Comparison of ENCODE assay signal across 25 cellular contexts in genomic region chr2:76445880-76446279, GRCh38.
"Had no signal": no experiment of that assay in that cellular context is flagged by ENCODE, and none has a peak within 500 bp of the region (broad histone marks: within the 10 kb centered on the region; RNA-seq: fewer than 3 reads in every experiment).

No MANE protein-coding gene starts in this region.

- H3K9me3 ChIP-seq: gastrocnemius medialis, neutrophil, right lobe of liver, suprapubic skin, upper lobe of right lung, uterus had no signal

- H3K4me3 ChIP-seq: gastrocnemius medialis, lung, pancreas, right lobe of liver, smooth muscle cell, suprapubic skin, transverse colon, upper lobe of right lung, uterus had no signal

- FAIRE-seq: kidney, pancreas had no signal

- DNase-seq: effector CD8-positive, alpha-beta T cell; endodermal cell; foreskin fibroblast; gastrocnemius medialis; head of caudate nucleus; kidney; natural killer cell; pancreas; right lobe of liver; stimulated activated CD4-positive, alpha-beta T cell treated with anti-CD3 and anti-CD28 coated beads, Interleukin-12 subunit alpha, Interleukin-12 subunit beta, amount 100 ng/mL, for 4 hours; stimulated activated CD4-positive, alpha-beta T cell treated with anti-CD3 and anti-CD28 coated beads, Interleukin-1b, Interleukin-23, amount 100 ng/mL, for 48 hours; stimulated activated CD4-positive, alpha-beta T cell treated with anti-CD3 and anti-CD28 coated beads, Interleukin-4, amount 100 ng/mL, for 1 hour; stimulated activated CD8-positive, alpha-beta memory T cell treated with anti-CD3 and anti-CD28 coated beads, Interleukin-4, amount 100 ng/mL, for 48 hours; stimulated activated naive CD4-positive, alpha-beta T cell; stimulated activated naive CD8-positive, alpha-beta T cell treated with anti-CD3 and anti-CD28 coated beads, Interleukin-15, amount 100 ng/mL, for 72 hours; transverse colon; upper lobe of right lung; uterus had no signal

- H3K27me3 ChIP-seq: gastrocnemius medialis, neutrophil, pancreas, right lobe of liver, suprapubic skin, transverse colon, upper lobe of right lung, uterus had no signal

- H3K4me1 ChIP-seq: gastrocnemius medialis, pancreas, right lobe of liver, suprapubic skin, transverse colon, upper lobe of right lung, uterus had no signal

- H3K36me3 ChIP-seq: gastrocnemius medialis, neutrophil, pancreas, right lobe of liver, suprapubic skin, transverse colon, upper lobe of right lung, uterus had no signal

- H3K27ac ChIP-seq: epithelial cell of prostate, gastrocnemius medialis, neutrophil, pancreas, right lobe of liver, suprapubic skin, transverse colon, upper lobe of right lung, uterus had no signal

- ATAC-seq: esophagus mucosa; gastrocnemius medialis; left lobe of liver; natural killer cell; pancreas; right lobe of liver; stimulated activated naive CD8-positive, alpha-beta T cell treated with anti-CD3 and anti-CD28 coated beads, Interleukin-15, amount 100 ng/mL, for 72 hours; upper lobe of right lung had no signal
